8 cellular contexts compared by ENCODE assay signal in genomic region chr19:55600336-55601028, GRCh38. TPM values are rescaled to one million over a fixed set of nuclear protein-coding genes. Genes with fewer than 3 reads are reported as not detected.
DNase-seq lines count a peak whose midpoint lies in the region; ATAC-seq and TF ChIP-seq lines count a peak whose summit lies in the region.

No MANE protein-coding gene starts in this region.

- BruUV-seq in Caco-2 (replicated peaks; lab: Mats Ljungman, UMichigan) (no TSS peak), Panc1 (replicated peaks; lab: Mats Ljungman, UMichigan) (no TSS peak)

- in situ Hi-C loops in Panc1 (cut with HindIII; ENCODE audit: low pct_unique_long_range_greater_than_20kb, low sequenced_read_pairs) = no loop called here

- CTCF ChIA-PET in Caco-2 (lab: Charles Lee) (interaction anchor here (1.4 to 2.0 kb wide), 2 partner anchors 19 to 32 kb away, joined by 5 to 12 read pairs; partner anchors contain the start of gene ZNF579), Panc1 (lab: Charles Lee) (no interaction called here)

- peak overlapping the region; percentile 70 for H3K4me3 ChIP-seq in Caco-2 (ENCODE audit: low read depth, low read length)
- H3K4me3 ChIP-seq in HUES48 (ENCODE audit: low read depth, low read length) = peak overlapping the region; percentile 91
- peak overlapping the region; percentile 64 to 79 for H3K4me3 ChIP-seq in Panc1 (ENCODE audit: low read depth in 2 of 2, low read length in 2 of 2)

- H3K4me3 Mint-ChIP-seq in Caco-2 (ENCODE audit: unreplicated experiment) = peak overlapping the region; percentile 87
- peak overlapping the region; percentile 85 for H3K4me3 Mint-ChIP-seq in memory B cell
- H3K4me3 Mint-ChIP-seq in stimulated activated naive CD8-positive, alpha-beta T cell treated with anti-CD3 and anti-CD28 coated beads, Interleukin-15, amount 100 ng/mL, for 72 hours = peak overlapping the region; percentile 85 to 87

- POLR2A ChIA-PET in Caco-2 (lab: Charles Lee) (interaction anchor here (0.6 to 2.6 kb wide), 5 partner anchors 13 to 320 kb away, joined by 3 to 21 read pairs (median 10); partner anchors contain the start of genes HSPBP1, U2AF2 and UBE2S), Panc1 (lab: Charles Lee) (no interaction called here)

- peak; percentile 13 for ATAC-seq in GM19397 (IDR thresholded peaks at IDR 0.05; ENCODE audit: unreplicated experiment)
- peak; percentile 2 for ATAC-seq in Panc1
- no peak for ATAC-seq in memory B cell (ENCODE audit: low read depth)
- peak; percentile 12 for ATAC-seq in stimulated activated naive CD8-positive, alpha-beta T cell treated with anti-CD3 and anti-CD28 coated beads, Interleukin-15, amount 100 ng/mL, for 72 hours

- H3K36me3 Mint-ChIP-seq in Caco-2 (ENCODE audit: insufficient read depth, unreplicated experiment) (peaks cover 61% of the 10 kb centered on the region), memory B cell (peaks cover 25% of the 10 kb centered on the region)

- peak overlapping the region; percentile 100 for H3K27ac ChIP-seq in HUES48 (ENCODE audit: low read depth, low read length)
- H3K27ac ChIP-seq in Panc1 (ENCODE audit: low read length) = peak overlapping the region; percentile 81

- no peaks in the 10 kb centered on the region for H3K27me3 Mint-ChIP-seq in Caco-2 (ENCODE audit: insufficient read depth, unreplicated experiment)
- H3K27me3 Mint-ChIP-seq in memory B cell = no peaks in the 10 kb centered on the region
- H3K27me3 Mint-ChIP-seq in stimulated activated naive CD8-positive, alpha-beta T cell treated with anti-CD3 and anti-CD28 coated beads, Interleukin-15, amount 100 ng/mL, for 72 hours = no peaks in the 10 kb centered on the region

- H3K4me1 ChIP-seq in Caco-2 = peaks cover 5% of the 10 kb centered on the region
- H3K4me1 ChIP-seq in HUES48 (ENCODE audit: control insufficient read depth, insufficient read depth, low read length) = peaks cover 13% of the 10 kb centered on the region
- H3K4me1 ChIP-seq in Panc1 (ENCODE audit: control insufficient read depth, insufficient read depth, low read length) = peaks cover 14% of the 10 kb centered on the region

- H3K36me3 ChIP-seq in Caco-2 (ENCODE audit: control insufficient read depth, insufficient read depth, low read length) = peaks cover 1% of the 10 kb centered on the region
- H3K36me3 ChIP-seq in HUES48 (ENCODE audit: control insufficient read depth, insufficient read depth, low read length) = peaks cover 16% of the 10 kb centered on the region
- no peaks in the 10 kb centered on the region; the same call in 1 of the 2 replicates for H3K36me3 ChIP-seq in Panc1 (ENCODE audit: control insufficient read depth, insufficient read depth, low read length)

- H3K9me3 ChIP-seq in Caco-2 (no peaks in the 10 kb centered on the region), HUES48 (ENCODE audit: control insufficient read depth, insufficient read depth, low read length) (no peaks in the 10 kb centered on the region), Panc1 (ENCODE audit: control insufficient read depth, insufficient read depth, low read depth, low read length) (no peaks in the 10 kb centered on the region)

- intact Hi-C loops in Caco-2 (cut with micrococcal nuclease; ENCODE audit: unreplicated experiment) (no loop called here), Panc1 (cut with micrococcal nuclease; ENCODE audit: unreplicated experiment) (no loop called here)

- no peaks in the 10 kb centered on the region for H3K27me3 ChIP-seq in Caco-2 (replicated peaks; ENCODE audit: control insufficient read depth, insufficient read depth, low read length)
- H3K27me3 ChIP-seq in HUES48 (ENCODE audit: control insufficient read depth, insufficient read depth, low read length) = no peaks in the 10 kb centered on the region
- no peaks in the 10 kb centered on the region for H3K27me3 ChIP-seq in Panc1 (ENCODE audit: control insufficient read depth, insufficient read depth, low read length)

- peaks cover 9% of the 10 kb centered on the region for H3K9me3 Mint-ChIP-seq in Caco-2 (ENCODE audit: unreplicated experiment)
- H3K9me3 Mint-ChIP-seq in memory B cell = peaks cover 8% of the 10 kb centered on the region
- H3K9me3 Mint-ChIP-seq in stimulated activated naive CD8-positive, alpha-beta T cell treated with anti-CD3 and anti-CD28 coated beads, Interleukin-15, amount 100 ng/mL, for 72 hours = peaks cover 4 to 6% of the 10 kb centered on the region in 2 donors

- H3K4me1 Mint-ChIP-seq in Caco-2 (ENCODE audit: low read depth, unreplicated experiment) (peaks cover 14% of the 10 kb centered on the region), memory B cell (peaks cover 22% of the 10 kb centered on the region)
- peaks cover 56% of the 10 kb centered on the region for H3K4me1 Mint-ChIP-seq in stimulated activated naive CD8-positive, alpha-beta T cell treated with anti-CD3 and anti-CD28 coated beads, Interleukin-15, amount 100 ng/mL, for 72 hours

- H3K9ac ChIP-seq in HUES48 (ENCODE audit: low read depth, low read length) = no peak overlapping the region

- H3K27ac Mint-ChIP-seq in Caco-2 (ENCODE audit: unreplicated experiment) (peak overlapping the region; percentile 98), memory B cell (peak overlapping the region; percentile 97)
- peak overlapping the region in 1 of 2 donors; percentile 93 for H3K27ac Mint-ChIP-seq in stimulated activated naive CD8-positive, alpha-beta T cell treated with anti-CD3 and anti-CD28 coated beads, Interleukin-15, amount 100 ng/mL, for 72 hours

- TF ChIP-seq CTCF in Caco-2 (IDR thresholded peaks at IDR 0.05; ENCODE audit: insufficient read depth in 1 of 2, low read depth in 1 of 2, low read length in 1 of 2, severe bottlenecking in 1 of 2, unreplicated experiment in 1 of 2) = no peak
- no peak for TF ChIP-seq CTCF in Panc1 (IDR thresholded peaks at IDR 0.05)

- DNase-seq in Caco-2 (no peak), Panc1 (ENCODE audit: low read depth, low spot score) (no peak), cerebellar cortex (ENCODE audit: low spot score) (peak; percentile 81), memory B cell (ENCODE audit: low spot score in 2 of 2) (peak; percentile 32 to 56), NAMALWA (ENCODE audit: low spot score) (no peak)
- DNase-seq in stimulated activated naive CD8-positive, alpha-beta T cell treated with anti-CD3 and anti-CD28 coated beads, Interleukin-15, amount 100 ng/mL, for 72 hours = peak; percentile 69 to 73

RNA-seq across cellular contexts. Expression of gene ZNF524, which starts 0.4 kb away (rescaled TPM):
- total RNA-seq in Caco-2 (2022) (10.8 and 11.1 TPM in 2 replicates), Panc1 (2021; ENCODE audit: unreplicated experiment) (26.4 TPM)
- 25.3 TPM for polyA plus RNA-seq in Panc1 (2012; ENCODE audit: insufficient read length)

RNA-seq across cellular contexts. Expression of gene FIZ1, which starts 1.2 kb away (rescaled TPM):
- 27.2 and 27.7 TPM in 2 replicates for total RNA-seq in Caco-2 (2022)
- 28.5 TPM for total RNA-seq in Panc1 (2021; ENCODE audit: unreplicated experiment)
- 31.1 TPM for polyA plus RNA-seq in Panc1 (2012; ENCODE audit: insufficient read length)

RNA-seq across cellular contexts. Expression of gene ZNF865, which starts 5.0 kb away (rescaled TPM):
- total RNA-seq in Caco-2 (2022) = 13.2 and 14.5 TPM in 2 replicates
- total RNA-seq in Panc1 (2021; ENCODE audit: unreplicated experiment) = 25.6 TPM
- polyA plus RNA-seq in Panc1 (2012; ENCODE audit: insufficient read length) = 27.5 TPM

RNA-seq across cellular contexts. Expression of gene ZNF579, which starts 19.8 kb away (rescaled TPM):
- total RNA-seq in Caco-2 (2022) (26.5 and 30.4 TPM in 2 replicates), Panc1 (2021; ENCODE audit: unreplicated experiment) (39.5 TPM)
- polyA plus RNA-seq in Panc1 (2012; ENCODE audit: insufficient read length) = 53.7 TPM

RNA-seq across cellular contexts. Expression of gene ZNF784, which starts 23.9 kb away (rescaled TPM):
- total RNA-seq in Caco-2 (2022) = 8.5 and 10.2 TPM in 2 replicates
- total RNA-seq in Panc1 (2021; ENCODE audit: unreplicated experiment) = 8.9 TPM
- polyA plus RNA-seq in Panc1 (2012; ENCODE audit: insufficient read length) = 17.4 TPM

Comparison
In these comparisons a context has a peak if more than half of its experiments do, and no peak if none do; other contexts are left out.
1. DNase-seq: peak in cerebellar cortex (single experiment), memory B cell (2 of 2) and stimulated activated naive CD8-positive, alpha-beta T cell treated with anti-CD3 and anti-CD28 coated beads, Interleukin-15, amount 100 ng/mL, for 72 hours (2 of 2); none in Caco-2 (0 of 2), Panc1 (single experiment) and NAMALWA (single experiment).
2. Peak in every context shown above with its lines, with median percentiles within 50 percentile points of each other: H3K4me3 ChIP-seq and H3K4me3 Mint-ChIP-seq.